ENCODE assay signal across 9 cellular contexts in genomic region chr17:9928601-9929341, GRCh38. TPM values are rescaled to one million over a fixed set of nuclear protein-coding genes. Genes with fewer than 3 reads are reported as not detected.
DNase-seq lines count a peak whose midpoint lies in the region; ATAC-seq and TF ChIP-seq lines count a peak whose summit lies in the region.
"Had no signal": no experiment of that assay in that cellular context is flagged by ENCODE, and none has a peak within 500 bp of the region (broad histone marks: within the 10 kb centered on the region; RNA-seq: fewer than 3 reads in every experiment).

No MANE protein-coding gene starts in this region.

- peak; percentile 80 for DNase-seq in DMS 273 (lab: John Stamatoyannopoulos, UW; ENCODE audit: unreplicated experiment)
- peak; percentile 8 for DNase-seq in NCI-H1105 (lab: John Stamatoyannopoulos, UW)
- peak; percentile 63 to 86 for DNase-seq in cardiac fibroblast (ENCODE audit: low read depth in 2 of 2)
- DNase-seq in myocyte (ENCODE audit: low read depth), result peak; percentile 48
- no peak for DNase-seq in T-helper 9 cell
- DNase-seq in stimulated activated naive CD8-positive, alpha-beta T cell treated with anti-CD3 and anti-CD28 coated beads, Interleukin-15, Interleukin-2, amounts not matched to agents 100 U/mL and 50 U/mL, for 24 hours, result no peak
- DNase-seq in left colon, result no peak
- DNase-seq: effector memory CD8-positive, alpha-beta T cell had no signal

- TF ChIP-seq CTCF in cardiac fibroblast (IDR thresholded peaks at IDR 0.05; ENCODE audit: low read depth, low read length), result peak; percentile 49

- ATAC-seq in stimulated activated naive CD8-positive, alpha-beta T cell treated with anti-CD3 and anti-CD28 coated beads, Interleukin-15, Interleukin-2, amounts not matched to agents 100 U/mL and 50 U/mL, for 24 hours, result no peak
- ATAC-seq in left colon, result no peak
- no peak for ATAC-seq in GM18858 (IDR thresholded peaks at IDR 0.05; ENCODE audit: unreplicated experiment)
- ATAC-seq: effector memory CD8-positive, alpha-beta T cell had no signal

- no peak overlapping the region for H3K4me3 ChIP-seq in cardiac fibroblast (replicated peaks in 1 of 2; ENCODE audit: low read depth in 2 of 2, low read length in 2 of 2)

- intact Hi-C loops in left colon (cut with DNase I, micrococcal nuclease), result loop anchor here in 1 of 2 donors (10.0 kb wide), 1 partner anchor 686 kb away; no protein-coding TSS in a partner anchor

RNA-seq across cellular contexts. Expression of gene RCVRN, which starts 23.7 kb away (rescaled TPM):
- total RNA-seq in myocyte (not detected in 2 replicates), left colon (under 1 TPM in 1 of 2 donors, not detected in 1; 0.28 TPM)
- polyA plus RNA-seq in myocyte (2012), result 0.19 TPM

Comparison
In these comparisons a context has a peak if more than half of its experiments do, and no peak if none do; other contexts are left out.
1. DNase-seq: peak in DMS 273 (single experiment), NCI-H1105 (single experiment), cardiac fibroblast (2 of 2) and myocyte (single experiment); none in T-helper 9 cell (single experiment), stimulated activated naive CD8-positive, alpha-beta T cell treated with anti-CD3 and anti-CD28 coated beads, Interleukin-15, Interleukin-2, amounts not matched to agents 100 U/mL and 50 U/mL, for 24 hours (single experiment) and left colon (0 of 2).